ENCODE assay signal across 13 cellular contexts in the genomic region with DNA sequence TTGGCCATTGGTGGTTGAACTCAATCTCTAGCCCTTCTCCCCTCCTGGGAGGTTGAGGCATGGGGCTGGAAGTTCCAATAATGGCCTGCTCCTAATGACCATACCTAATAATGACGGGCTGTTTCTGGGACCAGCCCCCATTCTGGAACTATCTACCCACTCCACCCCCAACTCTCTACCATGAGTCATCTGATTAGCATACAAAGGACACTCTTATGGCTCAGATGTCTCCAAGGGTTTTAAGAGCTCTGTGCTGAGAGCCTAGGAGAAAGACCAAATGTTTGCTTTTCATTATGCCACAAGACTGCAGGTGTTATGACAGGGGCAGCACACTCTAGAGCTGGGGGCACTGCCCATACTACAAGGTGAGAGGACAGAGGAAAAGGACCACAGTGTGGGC.
"Had no signal": no experiment of that assay in that cellular context is flagged by ENCODE, and none has a peak within 500 bp of the region (broad histone marks: within the 10 kb centered on the region; RNA-seq: fewer than 3 reads in every experiment).

No MANE protein-coding gene starts in this region.

- ATAC-seq: gastrocnemius medialis; left colon; lower lobe of right lung; psoas muscle; sciatic nerve; stimulated activated naive CD8-positive, alpha-beta T cell treated with anti-CD3 and anti-CD28 coated beads, Interleukin-15, amount 100 ng/mL, for 72 hours had no signal

- DNase-seq: activated CD4-positive, alpha-beta T cell treated with anti-CD3 and anti-CD28 coated beads, Interleukin-2, amount 10 ng/mL, durations not matched to agents 7 days and 5 days; activated naive CD4-positive, alpha-beta T cell; activated naive CD8-positive, alpha-beta T cell treated with anti-CD3 and anti-CD28 coated beads, Interleukin-2, amount 10 ng/mL, durations not matched to agents 7 days and 5 days; cortex of kidney; effector CD8-positive, alpha-beta T cell; gastrocnemius medialis; heart left ventricle; left colon; lower lobe of right lung; psoas muscle; spleen; stimulated activated naive CD8-positive, alpha-beta T cell treated with anti-CD3 and anti-CD28 coated beads, Interleukin-15, amount 100 ng/mL, for 72 hours had no signal

- H3K27ac ChIP-seq: gastrocnemius medialis, heart left ventricle, lower lobe of right lung, psoas muscle, spleen had no signal

- H3K27me3 ChIP-seq: gastrocnemius medialis, heart left ventricle, spleen had no signal

- H3K36me3 ChIP-seq: gastrocnemius medialis, heart left ventricle, lower lobe of right lung, spleen had no signal

- H3K9me3 ChIP-seq: gastrocnemius medialis, lower lobe of right lung, psoas muscle had no signal

- H3K4me3 ChIP-seq: gastrocnemius medialis, heart left ventricle, lower lobe of right lung, psoas muscle, spleen had no signal

- H3K4me1 ChIP-seq: gastrocnemius medialis, heart left ventricle, lower lobe of right lung, psoas muscle, spleen had no signal
